19 cellular contexts compared by ENCODE assay signal in genomic region chrX:1093586-1094538, GRCh38.
A peak's percentile ranks its signal among the peaks of the same experiment; 100 is the strongest.
DNase-seq lines count a peak whose midpoint lies in the region; ATAC-seq and TF ChIP-seq lines count a peak whose summit lies in the region.
"Had no signal": no experiment of that assay in that cellular context is flagged by ENCODE, and none has a peak within 500 bp of the region (broad histone marks: within the 10 kb centered on the region; RNA-seq: fewer than 3 reads in every experiment).

No MANE protein-coding gene starts in this region.

- H3K9ac ChIP-seq in H9 (ENCODE audit: extremely low read depth, insufficient read length, low read length), result no peak overlapping the region
- H3K9ac ChIP-seq in PC-3 (ENCODE audit: low read length), result no peak overlapping the region

- CTCF ChIA-PET in PC-3 (lab: Charles Lee), result no interaction called here

- no peak overlapping the region for H2BK12ac ChIP-seq in H9 (ENCODE audit: insufficient read length, low read depth, low read length)

- no peaks in the 10 kb centered on the region for H3K4me1 ChIP-seq in H9 (ENCODE audit: insufficient read depth, low read length)
- H3K4me1 ChIP-seq in PC-3 (ENCODE audit: insufficient read depth, low read length), result no peaks in the 10 kb centered on the region
- H3K4me1 ChIP-seq: breast epithelium had no signal

- no peak overlapping the region for H3T11ph ChIP-seq in H9 (ENCODE audit: low read length)

- H2BK120ac ChIP-seq in H9 (ENCODE audit: low read depth, low read length, poor library complexity, severe bottlenecking), result no peak overlapping the region

- no peak overlapping the region for H3K4me3 ChIP-seq in PC-3 (ENCODE audit: low read length)
- H3K4me3 ChIP-seq: breast epithelium, coronary artery had no signal

- H3K27me3 ChIP-seq in H9 (ENCODE audit: insufficient read depth, low read length) (no peaks in the 10 kb centered on the region), PC-3 (ENCODE audit: low read length) (peaks cover 9% of the 10 kb centered on the region)

- TF ChIP-seq CTCF in H9 (conservative IDR thresholded peaks at IDR 0.05), result no peak
- no peak for TF ChIP-seq CTCF in PC-3 (conservative IDR thresholded peaks at IDR 0.05; ENCODE audit: low read depth, low read length)

- no peaks in the 10 kb centered on the region for H3K23me2 ChIP-seq in H9 (ENCODE audit: insufficient read length, low read depth, low read length, poor library complexity, severe bottlenecking)

- peaks cover 2 to 15% (median 12%) of the 10 kb centered on the region in 3 experiments; a peak in 6 of 7 replicates for H3K36me3 Mint-ChIP-seq in H9 (ENCODE audit: insufficient read depth in 1 of 3, low read depth in 3 of 3)
- no peaks in the 10 kb centered on the region for H3K36me3 Mint-ChIP-seq in T-helper 2 cell treated with Interferon-gamma antibody and Interleukin-4, amounts not matched to agents 5 μg/mL and 100 μg/mL, for 36 hours (ENCODE audit: low read depth)
- no peaks in the 10 kb centered on the region for H3K36me3 Mint-ChIP-seq in activated naive CD8-positive, alpha-beta T cell treated with anti-CD3 and anti-CD28 coated beads, Interleukin-2, amount 10 ng/mL, durations not matched to agents 7 days and 5 days

- H3K56ac ChIP-seq in H9 (ENCODE audit: insufficient read length, low read depth, low read length), result no peak overlapping the region

- H2AK5ac ChIP-seq in H9 (ENCODE audit: insufficient read length, low read length), result no peak overlapping the region

- no peak overlapping the region; the same call in 1 of the 2 replicates for H3K14ac ChIP-seq in H9 (ENCODE audit: insufficient read depth, low read length)

- H3K27ac ChIP-seq in H9 (ENCODE audit: insufficient read length, low read depth, low read length) (no peak overlapping the region), PC-3 (ENCODE audit: low read length) (no peak overlapping the region)
- H3K27ac ChIP-seq: breast epithelium, coronary artery had no signal

- peaks cover 8 to 9% of the 10 kb centered on the region in 2 experiments for H3K4me1 Mint-ChIP-seq in H9
- H3K4me1 Mint-ChIP-seq in T-helper 2 cell treated with Interferon-gamma antibody and Interleukin-4, amounts not matched to agents 5 μg/mL and 100 μg/mL, for 36 hours (ENCODE audit: low read depth), result peaks cover 7% of the 10 kb centered on the region
- peaks cover 4% of the 10 kb centered on the region for H3K4me1 Mint-ChIP-seq in activated naive CD8-positive, alpha-beta T cell treated with anti-CD3 and anti-CD28 coated beads, Interleukin-2, amount 10 ng/mL, durations not matched to agents 7 days and 5 days
- H3K4me1 Mint-ChIP-seq: nephron had no signal

- no peak overlapping the region for H4K5ac ChIP-seq in H9 (ENCODE audit: insufficient read length, low read depth, low read length)

- H3K36me3 ChIP-seq in PC-3 (ENCODE audit: low read depth, low read length), result no peaks in the 10 kb centered on the region
- H3K36me3 ChIP-seq: breast epithelium had no signal

- H3K79me2 ChIP-seq in H9 (ENCODE audit: insufficient read depth, low read length) (no peaks in the 10 kb centered on the region), PC-3 (ENCODE audit: low read length) (no peaks in the 10 kb centered on the region)

- POLR2A ChIA-PET in activated naive CD8-positive, alpha-beta T cell treated with anti-CD3 and anti-CD28 coated beads, Interleukin-2, amount 10 ng/mL, durations not matched to agents 7 days and 5 days (lab: Charles Lee), result no interaction called here
- POLR2A ChIA-PET in PC-3 (lab: Charles Lee; ENCODE audit: unreplicated experiment), result no interaction called here

- no peak overlapping the region for H3K4me2 ChIP-seq in H9 (ENCODE audit: insufficient read depth, insufficient read length, low read length)
- no peak overlapping the region for H3K4me2 ChIP-seq in PC-3 (ENCODE audit: low read length)

- no peaks in the 10 kb centered on the region for H3K79me1 ChIP-seq in H9 (ENCODE audit: insufficient read depth, low read depth, low read length, poor library complexity, severe bottlenecking)

- peaks cover 2% of the 10 kb centered on the region for H3K27me3 Mint-ChIP-seq in H9 (ENCODE audit: low read depth)
- H3K27me3 Mint-ChIP-seq in T-helper 2 cell treated with Interferon-gamma antibody and Interleukin-4, amounts not matched to agents 5 μg/mL and 100 μg/mL, for 36 hours (ENCODE audit: low read depth), result no peaks in the 10 kb centered on the region
- H3K27me3 Mint-ChIP-seq in activated naive CD8-positive, alpha-beta T cell treated with anti-CD3 and anti-CD28 coated beads, Interleukin-2, amount 10 ng/mL, durations not matched to agents 7 days and 5 days, result peaks cover 1% of the 10 kb centered on the region

- no peak for DNase-seq in H9
- DNase-seq in T-helper 2 cell treated with Interferon-gamma antibody and Interleukin-4, amounts not matched to agents 5 μg/mL and 100 μg/mL, for 36 hours (ENCODE audit: low spot score), result no peak
- DNase-seq in activated naive CD8-positive, alpha-beta T cell treated with anti-CD3 and anti-CD28 coated beads, Interleukin-2, amount 10 ng/mL, durations not matched to agents 7 days and 5 days, result peak; percentile 37
- DNase-seq in retina, result peak; percentile 72
- DNase-seq in DMS 273 (lab: John Stamatoyannopoulos, UW; ENCODE audit: unreplicated experiment), result no peak
- no peak for DNase-seq in PC-3
- no peak for DNase-seq in NCI-H128 (lab: John Stamatoyannopoulos, UW; ENCODE audit: unreplicated experiment)
- DNase-seq: activated CD4-positive, CD25-positive, alpha-beta regulatory T cell; DMS79 treated with DMSO at 0.1 percent for 48 hours; NCI-H1694; NCI-H2171 treated with DMSO at 0.1 percent for 48 hours; NCI-H526 treated with DMSO at 0.1 percent for 48 hours; SHP77; stimulated activated naive CD4-positive, alpha-beta T cell treated with Interleukin-2 at 50 U/mL for 16 hours; trophoblast cell had no signal

- no peaks in the 10 kb centered on the region for H4K20me1 ChIP-seq in H9 (ENCODE audit: control insufficient read depth, insufficient read depth, insufficient read length)
- no peaks in the 10 kb centered on the region for H4K20me1 ChIP-seq in PC-3 (ENCODE audit: low read length)

- H2BK5ac ChIP-seq in H9 (ENCODE audit: insufficient read length, low read length), result no peak overlapping the region

- H3K4ac ChIP-seq in H9 (ENCODE audit: low read depth, low read length), result no peak overlapping the region

- H3F3A ChIP-seq in PC-3 (ENCODE audit: low read length, unreplicated experiment), result no peaks in the 10 kb centered on the region

- no peak overlapping the region for H2BK20ac ChIP-seq in H9 (ENCODE audit: low read depth, low read length, poor library complexity, severe bottlenecking)

- BruUV-seq in PC-3 (replicated peaks; lab: Mats Ljungman, UMichigan), result no TSS peak

- intact Hi-C loops in PC-3 (cut with micrococcal nuclease), result no loop called here

- no peak overlapping the region for H3K23ac ChIP-seq in H9 (ENCODE audit: insufficient read length, low read depth, low read length)

- H3K9me3 ChIP-seq in H9 (ENCODE audit: control insufficient read depth, low read depth, low read length) (peaks cover 6% of the 10 kb centered on the region), PC-3 (ENCODE audit: low read length) (no peaks in the 10 kb centered on the region)

- H2BK15ac ChIP-seq in H9 (ENCODE audit: low read depth, low read length), result no peak overlapping the region

- H3K4me3 Mint-ChIP-seq in H9, result no peak overlapping the region
- peak overlapping the region; percentile 78 for H3K4me3 Mint-ChIP-seq in T-helper 2 cell treated with Interferon-gamma antibody and Interleukin-4, amounts not matched to agents 5 μg/mL and 100 μg/mL, for 36 hours
- H3K4me3 Mint-ChIP-seq in activated naive CD8-positive, alpha-beta T cell treated with anti-CD3 and anti-CD28 coated beads, Interleukin-2, amount 10 ng/mL, durations not matched to agents 7 days and 5 days, result peak overlapping the region; percentile 69
- H3K4me3 Mint-ChIP-seq: nephron had no signal

- H4K91ac ChIP-seq in H9 (ENCODE audit: insufficient read length, low read depth, low read length), result no peak overlapping the region

- ATAC-seq in activated naive CD8-positive, alpha-beta T cell treated with anti-CD3 and anti-CD28 coated beads, Interleukin-2, amount 10 ng/mL, durations not matched to agents 7 days and 5 days (ENCODE audit: low read depth), result peak; percentile 44
- ATAC-seq in PC-3, result no peak

- peaks cover 22 to 27% of the 10 kb centered on the region in 2 experiments for H3K9me3 Mint-ChIP-seq in H9
- H3K9me3 Mint-ChIP-seq in T-helper 2 cell treated with Interferon-gamma antibody and Interleukin-4, amounts not matched to agents 5 μg/mL and 100 μg/mL, for 36 hours, result peaks cover 9% of the 10 kb centered on the region
- peaks cover 4% of the 10 kb centered on the region for H3K9me3 Mint-ChIP-seq in activated naive CD8-positive, alpha-beta T cell treated with anti-CD3 and anti-CD28 coated beads, Interleukin-2, amount 10 ng/mL, durations not matched to agents 7 days and 5 days

- H3K9me2 ChIP-seq in PC-3 (replicated peaks; ENCODE audit: low read length), result no peaks in the 10 kb centered on the region

- WGBS in H9 (ENCODE audit: extremely low coverage, insufficient read length, low lambda C conversion rate), result no CpG with 5 or more reads among the region's 28 CpGs

- H2AFZ ChIP-seq in H9 (ENCODE audit: low read length) (no peak overlapping the region), PC-3 (ENCODE audit: low read length) (no peak overlapping the region)

- H3K27ac Mint-ChIP-seq in H9, result peak overlapping the region in 1 of 3 experiments; percentile 15; a peak in 3 of 7 replicates
- H3K27ac Mint-ChIP-seq in T-helper 2 cell treated with Interferon-gamma antibody and Interleukin-4, amounts not matched to agents 5 μg/mL and 100 μg/mL, for 36 hours, result peak overlapping the region; percentile 93
- peak overlapping the region; percentile 93 for H3K27ac Mint-ChIP-seq in activated naive CD8-positive, alpha-beta T cell treated with anti-CD3 and anti-CD28 coated beads, Interleukin-2, amount 10 ng/mL, durations not matched to agents 7 days and 5 days
- H3K27ac Mint-ChIP-seq: nephron, progenitor cell of endocrine pancreas had no signal

- H3K18ac ChIP-seq in H9 (ENCODE audit: insufficient read length, low read depth, low read length), result peak overlapping the region; percentile 11

- no peak overlapping the region for H4K8ac ChIP-seq in H9 (replicated peaks; ENCODE audit: insufficient read length, low read depth, low read length)

Comparison
In these comparisons a context has a peak if more than half of its experiments do, and no peak if none do; other contexts are left out.
1. DNase-seq: peak in activated naive CD8-positive, alpha-beta T cell treated with anti-CD3 and anti-CD28 coated beads, Interleukin-2, amount 10 ng/mL, durations not matched to agents 7 days and 5 days (single experiment) and retina (single experiment); none in H9 (single experiment), T-helper 2 cell treated with Interferon-gamma antibody and Interleukin-4, amounts not matched to agents 5 μg/mL and 100 μg/mL, for 36 hours (single experiment), DMS 273 (single experiment), PC-3 (single experiment) and NCI-H128 (single experiment).
2. H3K4me3 Mint-ChIP-seq: peak in T-helper 2 cell treated with Interferon-gamma antibody and Interleukin-4, amounts not matched to agents 5 μg/mL and 100 μg/mL, for 36 hours (single experiment) and activated naive CD8-positive, alpha-beta T cell treated with anti-CD3 and anti-CD28 coated beads, Interleukin-2, amount 10 ng/mL, durations not matched to agents 7 days and 5 days (single experiment); none in H9 (0 of 2).